8 cellular contexts compared by ENCODE assay signal in the genomic region with DNA sequence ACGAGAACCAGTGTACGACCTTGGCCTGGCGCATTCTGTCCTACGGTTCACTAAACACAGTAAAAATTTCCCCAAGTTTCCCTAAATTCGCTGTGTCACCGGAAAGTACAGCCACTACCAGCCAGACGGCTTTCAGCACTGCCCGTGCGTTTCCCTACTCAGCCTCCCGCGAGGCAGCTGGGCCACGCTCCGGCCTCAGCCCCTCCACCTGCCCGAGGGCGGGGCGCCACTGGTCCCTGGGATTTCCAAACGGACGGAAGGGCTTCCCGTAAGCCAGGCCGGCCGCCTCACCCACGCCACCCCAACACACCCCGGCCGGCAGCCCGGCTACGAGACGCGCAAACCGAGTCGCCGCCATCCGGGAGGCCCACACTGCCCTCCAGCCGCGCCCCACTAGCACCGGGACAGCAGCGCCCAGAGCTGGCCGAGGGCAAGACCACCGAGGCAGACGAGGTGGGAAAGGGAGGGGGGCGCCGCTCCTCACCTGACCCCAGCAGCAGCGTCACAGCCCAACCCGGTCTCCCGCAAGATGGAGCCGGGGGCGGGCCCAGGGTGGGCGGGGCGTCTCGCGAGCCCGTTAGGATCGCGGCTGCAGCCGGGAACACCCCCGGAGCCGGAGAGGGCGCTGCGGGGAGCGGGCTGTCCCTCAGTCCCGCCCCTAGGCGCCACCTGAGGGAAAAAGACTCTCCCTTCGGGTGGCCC. TPM values are rescaled to one million over a fixed set of nuclear protein-coding genes. Genes with fewer than 3 reads are reported as not detected.
A peak's percentile ranks its signal among the peaks of the same experiment; 100 is the strongest.
DNase-seq lines count a peak whose midpoint lies in the region; ATAC-seq, FAIRE-seq and TF ChIP-seq lines count a peak whose summit lies in the region.

A gene (minus strand): TSS at position 531 of the 702 bp plus-strand sequence. CDS start 13,202 bp downstream, outside the sequence.

- H3K9me3 Mint-ChIP-seq in stimulated activated naive CD8-positive, alpha-beta T cell treated with anti-CD3 and anti-CD28 coated beads, Interleukin-15, amount 100 ng/mL, for 72 hours = no peaks in the 10 kb centered on the region

- peak within 1 kb of the TSS; percentile 85 for H3K4me2 ChIP-seq in neural cell (ENCODE audit: low read length)

- no peaks in the 10 kb centered on the region for H3K9me2 ChIP-seq in neural cell (ENCODE audit: insufficient read depth, low read length)

- no peaks in the 10 kb centered on the region for H3K79me2 ChIP-seq in neural cell (replicated peaks; ENCODE audit: insufficient read depth, low read length)

- peak within 1 kb of the TSS; percentile 80 for H3K4me3 ChIP-seq in neural cell (ENCODE audit: low read length)

- H3F3A ChIP-seq in neural cell (ENCODE audit: insufficient read depth, low read length, poor library complexity, severe bottlenecking) = no peaks in the 10 kb centered on the region

- H3K4me1 Mint-ChIP-seq in stimulated activated naive CD8-positive, alpha-beta T cell treated with anti-CD3 and anti-CD28 coated beads, Interleukin-15, amount 100 ng/mL, for 72 hours = peaks cover 40% of the 10 kb centered on the region

- H3K27me3 Mint-ChIP-seq in stimulated activated naive CD8-positive, alpha-beta T cell treated with anti-CD3 and anti-CD28 coated beads, Interleukin-15, amount 100 ng/mL, for 72 hours = peaks cover 14% of the 10 kb centered on the region

- H3K9ac ChIP-seq in neural cell (ENCODE audit: low read length) = peak within 1 kb of the TSS; percentile 85

- no peaks in the 10 kb centered on the region for H4K20me1 ChIP-seq in neural cell (ENCODE audit: insufficient read depth)

- peak within 1 kb of the TSS; percentile 70 for H3K27ac ChIP-seq in neural cell (ENCODE audit: low read length)

- H3K9me3 ChIP-seq in neural cell (ENCODE audit: low read length) = no peaks in the 10 kb centered on the region

- FAIRE-seq in H54 (lab: Jason Lieb, UNC) = no peak

- DNase-seq in GDM1 (lab: John Stamatoyannopoulos, UW) (peak; percentile 77), H54 (ENCODE audit: insufficient read length, low spot score) (peak; percentile 96), LoVo (ENCODE audit: low spot score) (peak; percentile 94), SHP77 treated with DMSO at 0.1 percent for 48 hours (lab: John Stamatoyannopoulos, UW) (peak; percentile 17), fibroblast of the conjunctiva (ENCODE audit: low read depth) (peak; percentile 68)
- peak; percentile 98 for DNase-seq in activated effector memory CD4-positive, alpha-beta T cell treated with anti-CD3 and anti-CD28 coated beads, Interleukin-2, amount 50 U/mL, for 16 hours
- peak; percentile 88 to 89 for DNase-seq in stimulated activated naive CD8-positive, alpha-beta T cell treated with anti-CD3 and anti-CD28 coated beads, Interleukin-15, amount 100 ng/mL, for 72 hours

- TF ChIP-seq CTCF in neural cell (IDR thresholded peaks at IDR 0.05; ENCODE audit: poor library complexity, severe bottlenecking) = peak; percentile 49

- H2AFZ ChIP-seq in neural cell (ENCODE audit: low read depth, low read length) = peak within 1 kb of the TSS; percentile 81

- no peaks in the 10 kb centered on the region for H3K36me3 ChIP-seq in neural cell (ENCODE audit: insufficient read depth, low read length)

- peak; percentile 96 for ATAC-seq in stimulated activated naive CD8-positive, alpha-beta T cell treated with anti-CD3 and anti-CD28 coated beads, Interleukin-15, amount 100 ng/mL, for 72 hours

- peak; percentile 76 for TF ChIP-seq POLR2A in H54 (IDR thresholded peaks at IDR 0.05; ENCODE audit: low read depth, low read length)

- H3K27ac Mint-ChIP-seq in stimulated activated naive CD8-positive, alpha-beta T cell treated with anti-CD3 and anti-CD28 coated beads, Interleukin-15, amount 100 ng/mL, for 72 hours = peak within 1 kb of the TSS; percentile 95 to 98

- peak within 1 kb of the TSS; percentile 96 to 99 for H3K4me3 Mint-ChIP-seq in stimulated activated naive CD8-positive, alpha-beta T cell treated with anti-CD3 and anti-CD28 coated beads, Interleukin-15, amount 100 ng/mL, for 72 hours

- peak; percentile 44 for TF ChIP-seq EP300 in neural cell (conservative IDR thresholded peaks at IDR 0.05; ENCODE audit: poor library complexity, severe bottlenecking)

- no peaks in the 10 kb centered on the region for H3K27me3 ChIP-seq in neural cell (ENCODE audit: insufficient read depth, low read depth, low read length)

- TF ChIP-seq RAD21 in neural cell (conservative IDR thresholded peaks at IDR 0.05) = peak; percentile 23

TF ChIP-seq in neural cell, 6 proteins besides CTCF, POLR2A, EP300 and RAD21:
- TF ChIP-seq TAF1 (IDR thresholded peaks at IDR 0.05; ENCODE audit: low read depth) (no peak), POLR2AphosphoS5 (IDR thresholded peaks at IDR 0.05) (peak; percentile 92), MXI1 (conservative IDR thresholded peaks at IDR 0.05; ENCODE audit: poor library complexity, severe bottlenecking) (peak; percentile 71)

RNA-seq across cellular contexts. Expression of the gene that starts here (rescaled TPM):
- polyA plus RNA-seq in neural cell = 23.9 and 26.2 TPM in 2 replicates
- 21.2 and 22.8 TPM in 2 replicates for polyA minus RNA-seq in neural cell

Comparison
In these comparisons a context has a peak if more than half of its experiments do, and no peak if none do; other contexts are left out.
1. Peak in every context shown above with its lines: DNase-seq, ATAC-seq, H3K4me3 ChIP-seq and H3K27ac ChIP-seq.
2. DNase-seq: peak in every context shown above with its lines; median percentile 98 in activated effector memory CD4-positive, alpha-beta T cell treated with anti-CD3 and anti-CD28 coated beads, Interleukin-2, amount 50 U/mL, for 16 hours; 96 in H54; 94 in LoVo; 88 in stimulated activated naive CD8-positive, alpha-beta T cell treated with anti-CD3 and anti-CD28 coated beads, Interleukin-15, amount 100 ng/mL, for 72 hours; 77 in GDM1; 68 in fibroblast of the conjunctiva; 17 in SHP77 treated with DMSO at 0.1 percent for 48 hours.